In the genomic region with DNA sequence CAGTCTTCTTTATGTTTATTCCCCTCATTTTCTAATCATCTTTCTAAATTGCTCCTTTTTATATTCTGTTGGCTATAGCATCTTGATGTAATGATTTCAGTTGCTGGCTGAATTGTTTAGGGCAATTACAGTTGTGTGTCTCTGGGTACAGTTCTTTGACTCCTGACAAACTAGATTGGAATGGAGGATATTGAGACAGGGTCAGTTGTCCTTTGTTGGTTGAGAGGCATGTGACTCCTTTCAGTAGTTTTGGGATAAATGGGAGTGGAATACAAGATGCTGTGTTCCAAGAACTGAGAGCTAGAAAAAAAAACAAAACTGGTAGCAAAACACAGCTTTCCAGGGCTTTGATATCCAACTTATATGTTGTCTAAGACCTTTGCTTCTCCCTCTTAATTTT, we compare ENCODE assay signal across 10 cellular contexts. TPM values are rescaled to one million over a fixed set of nuclear protein-coding genes. Genes with fewer than 3 reads are reported as not detected.
DNase-seq lines count a peak whose midpoint lies in the region; ATAC-seq and TF ChIP-seq lines count a peak whose summit lies in the region.
"Had no signal": no experiment of that assay in that cellular context is flagged by ENCODE, and none has a peak within 500 bp of the region (broad histone marks: within the 10 kb centered on the region; RNA-seq: fewer than 3 reads in every experiment).

No MANE protein-coding gene starts in this region.

- ATAC-seq in stimulated activated naive CD8-positive, alpha-beta T cell treated with anti-CD3 and anti-CD28 coated beads, Interleukin-15, Interleukin-2, amounts not matched to agents 100 U/mL and 50 U/mL, for 24 hours, result no peak
- ATAC-seq in HG03457 (IDR thresholded peaks at IDR 0.05; ENCODE audit: unreplicated experiment), result no peak
- ATAC-seq in aorta (ENCODE audit: low FRiP score), result no peak

- H3K27me3 ChIP-seq in SJSA1 (replicated peaks) (no peaks in the 10 kb centered on the region), aorta (ENCODE audit: control insufficient read depth in 1 of 2, insufficient read depth in 2 of 2, low read length in 1 of 2) (no peaks in the 10 kb centered on the region)
- H3K27me3 ChIP-seq: colonic mucosa had no signal

- H3K4me1 ChIP-seq in SJSA1 (replicated peaks), result peaks cover 25% of the 10 kb centered on the region
- no peaks in the 10 kb centered on the region for H3K4me1 ChIP-seq in aorta (ENCODE audit: control insufficient read depth in 1 of 2, insufficient read depth in 2 of 2, low read length in 2 of 2)
- H3K4me1 ChIP-seq: colonic mucosa had no signal

- peaks cover 4% of the 10 kb centered on the region for H3K9me3 Mint-ChIP-seq in stimulated activated naive CD8-positive, alpha-beta T cell treated with anti-CD3 and anti-CD28 coated beads, Interleukin-15, Interleukin-2, amounts not matched to agents 100 ng/mL and 50 ng/mL, for 24 hours

- H3K4me3 ChIP-seq in SJSA1, result peak overlapping the region; percentile 80
- H3K4me3 ChIP-seq in fibroblast of pulmonary artery (replicated peaks; ENCODE audit: low read depth, low read length), result peak overlapping the region; percentile 82
- no peak overlapping the region for H3K4me3 ChIP-seq in aorta (ENCODE audit: low read length in 2 of 2)

- H3K9me3 ChIP-seq in SJSA1 (replicated peaks), result no peaks in the 10 kb centered on the region
- H3K9me3 ChIP-seq in aorta (ENCODE audit: control insufficient read depth, low read length), result no peaks in the 10 kb centered on the region
- H3K9me3 ChIP-seq: colonic mucosa had no signal

- no peak for DNase-seq in stimulated activated naive CD8-positive, alpha-beta T cell treated with anti-CD3 and anti-CD28 coated beads, Interleukin-15, Interleukin-2, amounts not matched to agents 100 U/mL and 50 U/mL, for 24 hours
- peak in 1 of 2 experiments; percentile 40 for DNase-seq in SJSA1 (ENCODE audit: low read depth in 1 of 2, low spot score in 2 of 2)
- DNase-seq in fibroblast of pulmonary artery (ENCODE audit: low read depth), result peak; percentile 32
- DNase-seq in SIG-M5 treated with dmso at 0.1 percent for 504 hours (lab: John Stamatoyannopoulos, UW; ENCODE audit: unreplicated experiment), result no peak
- no peak for DNase-seq in HuH-7 (ENCODE audit: low spot score)
- no peak for DNase-seq in aorta
- DNase-seq: posterior cingulate gyrus had no signal

- no peak for TF ChIP-seq CTCF in fibroblast of pulmonary artery (IDR thresholded peaks at IDR 0.05; ENCODE audit: low read length, missing control alignments)

- intact Hi-C loops in aorta (cut with DNase I), result no loop called here

- H3K36me3 ChIP-seq in SJSA1, result peaks cover 50% of the 10 kb centered on the region
- H3K36me3 ChIP-seq in aorta (ENCODE audit: control insufficient read depth in 1 of 2, insufficient read depth in 2 of 2, low read length in 1 of 2), result no peaks in the 10 kb centered on the region
- H3K36me3 ChIP-seq: colonic mucosa had no signal

- H3K27ac ChIP-seq in SJSA1 (peak overlapping the region; percentile 97), aorta (ENCODE audit: low read depth in 1 of 2, low read length in 2 of 2) (no peak overlapping the region)
- H3K27ac ChIP-seq: colonic mucosa had no signal

- H3K27me3 Mint-ChIP-seq in stimulated activated naive CD8-positive, alpha-beta T cell treated with anti-CD3 and anti-CD28 coated beads, Interleukin-15, Interleukin-2, amounts not matched to agents 100 ng/mL and 50 ng/mL, for 24 hours, result no peaks in the 10 kb centered on the region

- H3K4me1 Mint-ChIP-seq in stimulated activated naive CD8-positive, alpha-beta T cell treated with anti-CD3 and anti-CD28 coated beads, Interleukin-15, Interleukin-2, amounts not matched to agents 100 ng/mL and 50 ng/mL, for 24 hours (ENCODE audit: low read depth), result peaks cover 22% of the 10 kb centered on the region

- H3K36me3 Mint-ChIP-seq in stimulated activated naive CD8-positive, alpha-beta T cell treated with anti-CD3 and anti-CD28 coated beads, Interleukin-15, Interleukin-2, amounts not matched to agents 100 ng/mL and 50 ng/mL, for 24 hours (ENCODE audit: low read depth), result peaks cover 6% of the 10 kb centered on the region

- no peak overlapping the region for H3K27ac Mint-ChIP-seq in stimulated activated naive CD8-positive, alpha-beta T cell treated with anti-CD3 and anti-CD28 coated beads, Interleukin-15, Interleukin-2, amounts not matched to agents 100 ng/mL and 50 ng/mL, for 24 hours

- peak overlapping the region; percentile 93 for H3K4me3 Mint-ChIP-seq in stimulated activated naive CD8-positive, alpha-beta T cell treated with anti-CD3 and anti-CD28 coated beads, Interleukin-15, Interleukin-2, amounts not matched to agents 100 ng/mL and 50 ng/mL, for 24 hours

RNA-seq across cellular contexts. Expression of a gene that starts 1.5 kb away (rescaled TPM):
- 182 and 192 TPM in 2 replicates for total RNA-seq in SJSA1 (2014; rRNA removed; shearing (Covaris generic))
- 1 to 10 TPM in 1 of 2 donors, under 1 TPM in 1; 0.97 to 4.3 TPM for total RNA-seq in aorta
- 1 to 10 TPM in 1 of 2 donors, under 1 TPM in 1; 0.05 to 1.3 TPM for polyA plus RNA-seq in aorta

RNA-seq across cellular contexts. Expression of a gene that starts 53.1 kb away (rescaled TPM):
- 18.8 and 39.1 TPM in 2 replicates for total RNA-seq in SJSA1 (2014; rRNA removed; shearing (Covaris generic))
- total RNA-seq in aorta, result 10 to 100 TPM; 48.3 to 50.5 TPM
- 1 to 10 TPM; 7.3 to 8.0 TPM for polyA plus RNA-seq in aorta

Comparison
In these comparisons a context has a peak if more than half of its experiments do, and no peak if none do; other contexts are left out.
1. H3K4me3 ChIP-seq: peak in SJSA1 (single experiment) and fibroblast of pulmonary artery (single experiment); none in aorta (0 of 2).
2. RNA of a gene that starts 1.5 kb away (total RNA-seq): 182 to 192 TPM in SJSA1; 0.97 to 4.3 TPM in aorta; every median in the first group is over 10 times any median in the second.